Comparison of ENCODE assay signal across 18 cellular contexts in the genomic region with DNA sequence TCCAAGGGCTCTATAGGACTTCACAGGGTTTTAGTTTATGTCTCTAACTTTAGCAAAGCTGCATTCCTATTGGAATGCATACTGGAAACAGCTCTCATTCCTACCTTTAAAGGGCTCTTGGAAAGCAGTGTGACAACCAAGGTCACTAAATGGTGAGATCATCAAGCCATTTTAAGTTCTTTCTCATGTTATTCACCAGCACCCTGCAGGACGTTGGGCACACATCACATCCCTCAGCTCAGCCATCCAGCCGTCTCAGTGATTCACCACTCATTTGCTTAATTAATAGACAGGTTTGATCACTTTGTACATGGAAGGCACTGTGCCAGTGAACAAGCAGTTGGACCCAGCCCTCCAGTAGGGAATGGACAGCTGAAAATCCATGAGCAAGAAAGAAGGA. TPM values are rescaled to one million over a fixed set of nuclear protein-coding genes. Genes with fewer than 3 reads are reported as not detected.
DNase-seq lines count a peak whose midpoint lies in the region; ATAC-seq and TF ChIP-seq lines count a peak whose summit lies in the region.
"Had no signal": no experiment of that assay in that cellular context is flagged by ENCODE, and none has a peak within 500 bp of the region (broad histone marks: within the 10 kb centered on the region; RNA-seq: fewer than 3 reads in every experiment).

No MANE protein-coding gene starts in this region.

- no peak for DNase-seq in activated T-cell treated with anti-CD3 and anti-CD28 coated beads, Interleukin-2, amount 50 U/mL, for 24 hours
- DNase-seq in activated T-cell treated with anti-CD3 and anti-CD28 coated beads for 4 hours (no peak), astrocyte of the spinal cord (ENCODE audit: low read depth, low spot score) (peak; percentile 67), kidney epithelial cell (ENCODE audit: low read depth) (peak; percentile 43), thoracic aorta (ENCODE audit: low spot score) (no peak), Calu3 (no peak)
- DNase-seq: activated CD4-positive, alpha-beta T cell treated with anti-CD3 and anti-CD28 coated beads for 4 hours; gastrocnemius medialis; immature natural killer cell; MG63; NCI-H2081 treated with DMSO at 0.1 percent for 48 hours; NCI-H526 treated with DMSO at 0.1 percent for 48 hours; stimulated activated CD4-positive, alpha-beta T cell treated with anti-CD3 and anti-CD28 coated beads, Interleukin-1b, Interleukin-23, amount 100 ng/mL, for 48 hours; upper lobe of left lung had no signal

- peaks cover 1% of the 10 kb centered on the region for H3K36me3 ChIP-seq in kidney epithelial cell (ENCODE audit: control insufficient read depth, insufficient read depth, low read length)
- peaks cover 23% of the 10 kb centered on the region for H3K36me3 ChIP-seq in thoracic aorta

- no peaks in the 10 kb centered on the region for H3K9me3 ChIP-seq in thoracic aorta
- H3K9me3 ChIP-seq: gastrocnemius medialis, MG63, upper lobe of left lung had no signal

- H3K27me3 ChIP-seq in kidney epithelial cell (ENCODE audit: control insufficient read depth, insufficient read depth, low read length), result no peaks in the 10 kb centered on the region
- H3K27me3 ChIP-seq in thoracic aorta (replicated peaks; ENCODE audit: insufficient read depth), result no peaks in the 10 kb centered on the region
- H3K27me3 ChIP-seq: gastrocnemius medialis, MG63, upper lobe of left lung had no signal

- CTCF ChIA-PET in Calu3 (lab: Charles Lee), result no interaction called here

- peaks cover 87% of the 10 kb centered on the region for H3K36me3 Mint-ChIP-seq in activated T-cell treated with anti-CD3 and anti-CD28 coated beads, Interleukin-2, amount 50 U/mL, for 24 hours (ENCODE audit: low read depth)
- H3K36me3 Mint-ChIP-seq in Calu3 (ENCODE audit: insufficient read depth, unreplicated experiment), result peaks cover 62% of the 10 kb centered on the region

- H3K9me3 Mint-ChIP-seq in activated T-cell treated with anti-CD3 and anti-CD28 coated beads, Interleukin-2, amount 50 U/mL, for 24 hours, result no peaks in the 10 kb centered on the region
- no peaks in the 10 kb centered on the region for H3K9me3 Mint-ChIP-seq in Calu3 (ENCODE audit: low read depth, unreplicated experiment)
- H3K9me3 Mint-ChIP-seq: T-helper 1 cell treated with Interleukin-12 subunit alpha and Interleukin-12 subunit beta and Interleukin-4 antibody, amounts not matched to agents 30 μg/mL and 1 μg/mL, for 36 hours had no signal

- H3K4me3 ChIP-seq in astrocyte of the spinal cord (ENCODE audit: low read depth, low read length) (no peak overlapping the region), kidney epithelial cell (ENCODE audit: low read depth, low read length) (no peak overlapping the region), thoracic aorta (no peak overlapping the region)
- H3K4me3 ChIP-seq: gastrocnemius medialis, MG63, upper lobe of left lung had no signal

- intact Hi-C loops in Calu3 (cut with micrococcal nuclease; ENCODE audit: unreplicated experiment), result no loop called here

- peaks cover 5 to 19% of the 10 kb centered on the region in 2 donors for H3K4me1 ChIP-seq in thoracic aorta (ENCODE audit: control insufficient read depth in 1 of 2, low read depth in 2 of 2)
- H3K4me1 ChIP-seq: gastrocnemius medialis, upper lobe of left lung had no signal

- H3K4me1 Mint-ChIP-seq in activated T-cell treated with anti-CD3 and anti-CD28 coated beads, Interleukin-2, amount 50 U/mL, for 24 hours (ENCODE audit: low read depth), result peaks cover 2% of the 10 kb centered on the region
- peaks cover 9% of the 10 kb centered on the region for H3K4me1 Mint-ChIP-seq in Calu3 (ENCODE audit: low read depth, unreplicated experiment)

- no peak overlapping the region for H3K4me3 Mint-ChIP-seq in activated T-cell treated with anti-CD3 and anti-CD28 coated beads, Interleukin-2, amount 50 U/mL, for 24 hours
- H3K4me3 Mint-ChIP-seq in Calu3 (ENCODE audit: low read depth, unreplicated experiment), result no peak overlapping the region
- H3K4me3 Mint-ChIP-seq: immature natural killer cell; T-helper 1 cell treated with Interleukin-12 subunit alpha and Interleukin-12 subunit beta and Interleukin-4 antibody, amounts not matched to agents 30 μg/mL and 1 μg/mL, for 36 hours had no signal

- peak overlapping the region; percentile 71 to 78 for H3K27ac ChIP-seq in thoracic aorta

- no TSS peak for BruUV-seq in Calu3 (replicated peaks; lab: Mats Ljungman, UMichigan)

- peak overlapping the region; percentile 26 for H3K27ac Mint-ChIP-seq in activated T-cell treated with anti-CD3 and anti-CD28 coated beads, Interleukin-2, amount 50 U/mL, for 24 hours
- no peak overlapping the region for H3K27ac Mint-ChIP-seq in Calu3 (ENCODE audit: unreplicated experiment)
- H3K27ac Mint-ChIP-seq: progenitor cell of endocrine pancreas had no signal

- TF ChIP-seq CTCF in astrocyte of the spinal cord (IDR thresholded peaks at IDR 0.05; ENCODE audit: low read depth, low read length) (no peak), kidney epithelial cell (IDR thresholded peaks at IDR 0.05; ENCODE audit: insufficient read depth, low read length, poor library complexity, severe bottlenecking) (no peak), thoracic aorta (IDR thresholded peaks at IDR 0.05) (no peak), Calu3 (IDR thresholded peaks at IDR 0.05; ENCODE audit: unreplicated experiment) (no peak)

- in situ Hi-C loops in astrocyte of the spinal cord (cut with HindIII; ENCODE audit: low sequenced_read_pairs), result no loop called here

- no peaks in the 10 kb centered on the region for H3K27me3 Mint-ChIP-seq in activated T-cell treated with anti-CD3 and anti-CD28 coated beads, Interleukin-2, amount 50 U/mL, for 24 hours
- no peaks in the 10 kb centered on the region for H3K27me3 Mint-ChIP-seq in Calu3 (ENCODE audit: unreplicated experiment)
- H3K27me3 Mint-ChIP-seq: progenitor cell of endocrine pancreas had no signal

- ATAC-seq in thoracic aorta (ENCODE audit: insufficient number of reproducible peaks, low FRiP score, low read depth), result peak; percentile 74
- ATAC-seq in HG03354 (IDR thresholded peaks at IDR 0.05; ENCODE audit: poor library complexity, severe bottlenecking, unreplicated experiment), result no peak
- no peak for ATAC-seq in HG03139 (IDR thresholded peaks at IDR 0.05; ENCODE audit: unreplicated experiment)

RNA-seq across cellular contexts. Expression of a gene that starts 32.2 kb away (rescaled TPM):
- 0.07 and 0.50 TPM in 2 replicates for total RNA-seq in kidney epithelial cell
- 1 to 10 TPM; 1.6 to 7.1 TPM for total RNA-seq in thoracic aorta
- 0.56 and 1.0 TPM in 2 replicates for total RNA-seq in Calu3 (2022)

Comparison
In these comparisons a context has a peak if more than half of its experiments do, and no peak if none do; other contexts are left out.
1. DNase-seq: peak in astrocyte of the spinal cord (single experiment) and kidney epithelial cell (single experiment); none in activated T-cell treated with anti-CD3 and anti-CD28 coated beads, Interleukin-2, amount 50 U/mL, for 24 hours (single experiment), activated T-cell treated with anti-CD3 and anti-CD28 coated beads for 4 hours (single experiment), thoracic aorta (single experiment) and Calu3 (single experiment).